1 cellular context compared by ENCODE assay signal in the genomic region with DNA sequence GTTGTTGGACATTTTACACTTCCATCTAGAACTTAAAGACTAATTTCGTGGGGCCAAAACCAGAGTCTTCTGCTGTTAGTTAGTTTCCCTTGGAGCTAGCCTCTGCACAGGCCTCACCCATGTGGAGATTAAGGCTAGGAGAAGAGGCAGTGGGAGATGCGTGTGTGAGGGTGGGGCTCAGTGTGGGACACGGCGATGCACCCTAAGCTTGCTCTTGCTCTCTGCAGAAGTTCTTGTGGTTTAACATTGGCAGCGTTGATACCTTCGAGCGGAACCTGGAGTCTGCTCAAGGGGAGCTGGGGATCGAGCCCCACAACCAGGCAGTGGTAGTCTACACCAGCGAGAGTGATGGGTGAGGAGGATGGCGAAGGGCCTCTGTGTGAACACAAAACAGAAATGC.
TF ChIP-seq lines count a peak whose summit lies in the region.

No MANE protein-coding gene starts in this region.

TF ChIP-seq in GM12878, 131 proteins besides CTCF, POLR2A, EP300 and RAD21:
- TF ChIP-seq CREM (IDR thresholded peaks at IDR 0.05; ENCODE audit: low read depth), result no peak
- no peak for TF ChIP-seq ESRRA (IDR thresholded peaks at IDR 0.05; ENCODE audit: low read length)
- no peak for TF ChIP-seq WRNIP1 (IDR thresholded peaks at IDR 0.05; ENCODE audit: borderline replicate concordance, low read depth, low read length)
- no peak for TF ChIP-seq HCFC1 (IDR thresholded peaks at IDR 0.05; ENCODE audit: low read length)
- TF ChIP-seq ZNF24 (IDR thresholded peaks at IDR 0.05), result no peak
- TF ChIP-seq CREB1 (IDR thresholded peaks at IDR 0.05; ENCODE audit: low read depth), result no peak
- TF ChIP-seq, protein P1, sequence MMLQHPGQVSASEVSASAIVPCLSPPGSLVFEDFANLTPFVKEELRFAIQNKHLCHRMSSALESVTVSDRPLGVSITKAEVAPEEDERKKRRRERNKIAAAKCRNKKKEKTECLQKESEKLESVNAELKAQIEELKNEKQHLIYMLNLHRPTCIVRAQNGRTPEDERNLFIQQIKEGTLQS (IDR thresholded peaks at IDR 0.05; ENCODE audit: borderline replicate concordance, extremely low read depth, low read depth, low read length), result no peak
- TF ChIP-seq MTA3 (IDR thresholded peaks at IDR 0.05; ENCODE audit: borderline replicate concordance, low read length), result no peak
- TF ChIP-seq PRDM15 (CRISPR knock-in tag; IDR thresholded peaks at IDR 0.05), result no peak
- TF ChIP-seq, protein P2, sequence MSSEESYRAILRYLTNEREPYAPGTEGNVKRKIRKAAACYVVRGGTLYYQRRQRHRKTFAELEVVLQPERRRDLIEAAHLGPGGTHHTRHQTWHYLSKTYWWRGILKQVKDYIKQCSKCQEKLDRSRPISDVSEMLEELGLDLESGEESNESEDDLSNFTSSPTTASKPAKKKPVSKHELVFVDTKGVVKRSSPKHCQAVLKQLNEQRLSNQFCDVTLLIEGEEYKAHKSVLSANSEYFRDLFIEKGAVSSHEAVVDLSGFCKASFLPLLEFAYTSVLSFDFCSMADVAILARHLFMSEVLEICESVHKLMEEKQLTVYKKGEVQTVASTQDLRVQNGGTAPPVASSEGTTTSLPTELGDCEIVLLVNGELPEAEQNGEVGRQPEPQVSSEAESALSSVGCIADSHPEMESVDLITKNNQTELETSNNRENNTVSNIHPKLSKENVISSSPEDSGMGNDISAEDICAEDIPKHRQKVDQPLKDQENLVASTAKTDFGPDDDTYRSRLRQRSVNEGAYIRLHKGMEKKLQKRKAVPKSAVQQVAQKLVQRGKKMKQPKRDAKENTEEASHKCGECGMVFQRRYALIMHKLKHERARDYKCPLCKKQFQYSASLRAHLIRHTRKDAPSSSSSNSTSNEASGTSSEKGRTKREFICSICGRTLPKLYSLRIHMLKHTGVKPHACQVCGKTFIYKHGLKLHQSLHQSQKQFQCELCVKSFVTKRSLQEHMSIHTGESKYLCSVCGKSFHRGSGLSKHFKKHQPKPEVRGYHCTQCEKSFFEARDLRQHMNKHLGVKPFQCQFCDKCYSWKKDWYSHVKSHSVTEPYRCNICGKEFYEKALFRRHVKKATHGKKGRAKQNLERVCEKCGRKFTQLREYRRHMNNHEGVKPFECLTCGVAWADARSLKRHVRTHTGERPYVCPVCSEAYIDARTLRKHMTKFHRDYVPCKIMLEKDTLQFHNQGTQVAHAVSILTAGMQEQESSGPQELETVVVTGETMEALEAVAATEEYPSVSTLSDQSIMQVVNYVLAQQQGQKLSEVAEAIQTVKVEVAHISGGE (CRISPR knock-in tag; IDR thresholded peaks at IDR 0.05), result no peak
- TF ChIP-seq STAT1 (conservative IDR thresholded peaks at IDR 0.05), result no peak
- no peak for TF ChIP-seq RCOR1 (conservative IDR thresholded peaks at IDR 0.05; ENCODE audit: low read depth, low read length)
